8 cellular contexts compared by ENCODE assay signal in the genomic region with DNA sequence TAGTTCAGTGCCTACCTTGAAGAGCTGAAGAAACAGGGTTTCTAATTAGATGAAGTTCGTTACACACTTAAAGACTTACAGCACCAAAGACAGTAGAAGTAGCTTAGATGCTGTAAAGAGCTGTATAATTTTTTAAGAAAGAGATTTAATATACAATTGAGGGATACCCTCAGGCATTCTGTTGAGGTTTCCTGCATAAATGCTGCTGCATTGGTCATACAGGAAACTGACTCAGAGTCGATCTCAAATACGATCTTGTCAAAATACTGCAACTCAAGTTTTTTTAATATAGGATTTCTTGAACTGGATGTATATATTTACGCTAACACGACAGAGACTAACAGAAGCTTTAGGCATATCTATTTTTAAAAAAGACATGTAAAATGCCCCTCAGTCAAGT. TPM values are rescaled to one million over a fixed set of nuclear protein-coding genes. Genes with fewer than 3 reads are reported as not detected.
DNase-seq lines count a peak whose midpoint lies in the region; ATAC-seq, FAIRE-seq and TF ChIP-seq lines count a peak whose summit lies in the region.

No MANE protein-coding gene starts in this region.

- no peak for ATAC-seq in effector memory CD8-positive, alpha-beta T cell (replicated peaks)
- no peak for ATAC-seq in GM21576 (IDR thresholded peaks at IDR 0.05; ENCODE audit: unreplicated experiment)

- H3K9me3 ChIP-seq in small intestine (ENCODE audit: control insufficient read depth, low read depth): no peaks in the 10 kb centered on the region

- H3K27ac Mint-ChIP-seq in effector memory CD8-positive, alpha-beta T cell: peak overlapping the region; percentile 81 to 93

- no peak for FAIRE-seq in small intestine (lab: Jason Lieb, UNC)

- no peak overlapping the region for H3K27ac ChIP-seq in small intestine (ENCODE audit: low read depth in 1 of 2, low read length in 1 of 2)

- 17 to 34% (median 24%) methylated on average over 5 of the region's 5 CpGs for WGBS in small intestine, 3 donors

- H3K27me3 Mint-ChIP-seq in effector memory CD8-positive, alpha-beta T cell: no peaks in the 10 kb centered on the region

- H3K9me3 Mint-ChIP-seq in effector memory CD8-positive, alpha-beta T cell: no peaks in the 10 kb centered on the region

- no peak overlapping the region for H3K4me3 ChIP-seq in small intestine (ENCODE audit: low read depth in 1 of 2, low read length in 2 of 2)

- H3K4me1 Mint-ChIP-seq in effector memory CD8-positive, alpha-beta T cell (ENCODE audit: low read depth in 2 of 2): peaks cover 28 to 50% of the 10 kb centered on the region in 2 donors

- H3K4me3 Mint-ChIP-seq in effector memory CD8-positive, alpha-beta T cell: peak overlapping the region; percentile 73 to 93

- peaks cover 37% of the 10 kb centered on the region for H3K36me3 Mint-ChIP-seq in effector memory CD8-positive, alpha-beta T cell (ENCODE audit: insufficient read depth)

- H3K36me3 ChIP-seq in small intestine (ENCODE audit: control insufficient read depth in 2 of 2, insufficient read depth in 2 of 2, low read length in 2 of 2): no peaks in the 10 kb centered on the region

- H3K4me1 ChIP-seq in small intestine (ENCODE audit: control insufficient read depth in 2 of 2, insufficient read depth in 1 of 2, low read depth in 1 of 2, low read length in 1 of 2): peaks cover 0 to 4% of the 10 kb centered on the region in 2 donors

- H3K27me3 ChIP-seq in small intestine (ENCODE audit: control insufficient read depth in 2 of 2, insufficient read depth in 2 of 2, low read length in 2 of 2): no peaks in the 10 kb centered on the region

- peak; percentile 46 for DNase-seq in NCI-H2227 treated with DMSO at 0.1 percent for 48 hours (lab: John Stamatoyannopoulos, UW)
- DNase-seq in NCI-H2227 (lab: John Stamatoyannopoulos, UW; ENCODE audit: unreplicated experiment): no peak
- no peak for DNase-seq in effector memory CD8-positive, alpha-beta T cell
- DNase-seq in small intestine: peak; percentile 18
- DNase-seq in OCI-M2 (lab: John Stamatoyannopoulos, UW; ENCODE audit: unreplicated experiment): no peak
- no peak for DNase-seq in NCI-H2081 treated with DMSO at 0.1 percent for 48 hours (lab: John Stamatoyannopoulos, UW)

TF ChIP-seq in PFSK-1, 5 proteins besides CTCF, POLR2A, EP300 and RAD21:
- TF ChIP-seq FOXP2 (optimal IDR thresholded peaks at IDR 0.05; ENCODE audit: borderline replicate concordance, extremely low read depth, extremely low read length, insufficient read depth) (no peak), SIN3A (IDR thresholded peaks at IDR 0.05; ENCODE audit: borderline replicate concordance, insufficient read depth, low read length) (peak; percentile 75; the same call in 1 of the 2 replicates)
TF ChIP-seq in PFSK-1: peak in this region for 1.

RNA-seq across cellular contexts. Expression of gene ARID5B, which starts 2.5 kb away (rescaled TPM):
- 2.7 TPM for polyA plus RNA-seq in PFSK-1 (2012; ENCODE audit: insufficient read length, low read depth)
- polyA plus RNA-seq in small intestine: 10 to 100 TPM in 1 of 3 donors, 1 to 10 TPM in 2; 1.1 to 12.1 (median 1.4) TPM

Comparison
In these comparisons a context has a peak if more than half of its experiments do, and no peak if none do; other contexts are left out.
1. DNase-seq: peak in NCI-H2227 treated with DMSO at 0.1 percent for 48 hours (single experiment) and small intestine (single experiment); none in NCI-H2227 (single experiment), effector memory CD8-positive, alpha-beta T cell (0 of 3), OCI-M2 (single experiment) and NCI-H2081 treated with DMSO at 0.1 percent for 48 hours (single experiment).